Comparison of ENCODE assay signal across 14 cellular contexts in genomic region chr7:105699568-105700236, GRCh38.
DNase-seq lines count a peak whose midpoint lies in the region; TF ChIP-seq lines count a peak whose summit lies in the region.
"Had no signal": no experiment of that assay in that cellular context is flagged by ENCODE, and none has a peak within 500 bp of the region (broad histone marks: within the 10 kb centered on the region; RNA-seq: fewer than 3 reads in every experiment).

No MANE protein-coding gene starts in this region.

- DNase-seq in endodermal cell (no peak), osteoblast (ENCODE audit: insufficient read length, low spot score, missing footprints) (peak; percentile 60), neural progenitor cell (ENCODE audit: low spot score) (no peak), brain microvascular endothelial cell (no peak)
- DNase-seq in central memory CD4-positive, alpha-beta T cell: no peak
- DNase-seq: CD8-positive, alpha-beta T cell; COR-L47; DMS153; DMS79 treated with DMSO at 0.1 percent for 48 hours; EL; GOT3 had no signal

- peaks cover 33% of the 10 kb centered on the region for H3K4me1 Mint-ChIP-seq in endodermal cell
- peaks cover 10% of the 10 kb centered on the region for H3K4me1 Mint-ChIP-seq in neural progenitor cell

- H3K9ac ChIP-seq in HUES48 (ENCODE audit: low read depth, low read length) (no peak overlapping the region), endodermal cell (ENCODE audit: extremely low read depth, low read length, poor library complexity, severe bottlenecking) (no peak overlapping the region), neural progenitor cell (no peak overlapping the region)

- TF ChIP-seq CTCF in endodermal cell (conservative IDR thresholded peaks at IDR 0.05): no peak
- TF ChIP-seq CTCF in osteoblast (IDR thresholded peaks at IDR 0.05; ENCODE audit: extremely low read depth, low read depth, low read length): no peak
- TF ChIP-seq CTCF in neural progenitor cell (IDR thresholded peaks at IDR 0.05): no peak
- TF ChIP-seq CTCF in brain microvascular endothelial cell (IDR thresholded peaks at IDR 0.05; ENCODE audit: low read depth, low read length, missing control alignments): no peak

- H3K4me2 ChIP-seq in osteoblast (ENCODE audit: insufficient read depth, low read length) (no peak overlapping the region), neural progenitor cell (no peak overlapping the region)
- H3K4me2 ChIP-seq: A549 had no signal

- no peaks in the 10 kb centered on the region for H3K36me3 ChIP-seq in HUES48 (ENCODE audit: control insufficient read depth, insufficient read depth, low read length)
- no peaks in the 10 kb centered on the region for H3K36me3 ChIP-seq in endodermal cell (ENCODE audit: control insufficient read depth, insufficient read depth, low read length)
- H3K36me3 ChIP-seq in osteoblast (ENCODE audit: insufficient read depth, low read length): no peaks in the 10 kb centered on the region
- no peaks in the 10 kb centered on the region for H3K36me3 ChIP-seq in neural progenitor cell
- H3K36me3 ChIP-seq in brain microvascular endothelial cell (replicated peaks): no peaks in the 10 kb centered on the region

- H3K79me2 ChIP-seq in osteoblast (ENCODE audit: insufficient read depth, low read length): no peaks in the 10 kb centered on the region
- no peaks in the 10 kb centered on the region for H3K79me2 ChIP-seq in neural progenitor cell (ENCODE audit: low read depth)

- no peak overlapping the region for H3K4me3 Mint-ChIP-seq in endodermal cell
- no peak overlapping the region for H3K4me3 Mint-ChIP-seq in neural progenitor cell
- H3K4me3 Mint-ChIP-seq: CD14-positive monocyte; CD8-positive, alpha-beta T cell had no signal

- no peak overlapping the region for H2AFZ ChIP-seq in osteoblast (ENCODE audit: low read length)
- no peak overlapping the region for H2AFZ ChIP-seq in neural progenitor cell (replicated peaks)

- H3K27ac Mint-ChIP-seq in endodermal cell: peak overlapping the region; percentile 12
- no peak overlapping the region for H3K27ac Mint-ChIP-seq in neural progenitor cell
- H3K27ac Mint-ChIP-seq: CD14-positive monocyte; CD8-positive, alpha-beta T cell had no signal

- peaks cover 40% of the 10 kb centered on the region for H3K4me1 ChIP-seq in HUES48 (ENCODE audit: control insufficient read depth, insufficient read depth, low read length)
- H3K4me1 ChIP-seq in endodermal cell (ENCODE audit: control insufficient read depth, insufficient read depth, low read length): no peaks in the 10 kb centered on the region
- no peaks in the 10 kb centered on the region for H3K4me1 ChIP-seq in osteoblast (ENCODE audit: insufficient read depth, low read length)
- no peaks in the 10 kb centered on the region for H3K4me1 ChIP-seq in neural progenitor cell
- H3K4me1 ChIP-seq: A549 had no signal

- H3K4me3 ChIP-seq in HUES48 (ENCODE audit: low read depth, low read length): no peak overlapping the region
- H3K4me3 ChIP-seq in endodermal cell (ENCODE audit: low read length): no peak overlapping the region
- H3K4me3 ChIP-seq in osteoblast (ENCODE audit: insufficient read depth, low read length): no peak overlapping the region
- H3K4me3 ChIP-seq in neural progenitor cell: no peak overlapping the region
- H3K4me3 ChIP-seq in brain microvascular endothelial cell (ENCODE audit: low read depth, low read length): no peak overlapping the region
- H3K4me3 ChIP-seq: A549 had no signal

- H3K9me3 ChIP-seq in HUES48 (ENCODE audit: control insufficient read depth, insufficient read depth, low read length) (no peaks in the 10 kb centered on the region), endodermal cell (ENCODE audit: control insufficient read depth, low read length) (peaks cover 9% of the 10 kb centered on the region), osteoblast (ENCODE audit: low read depth, low read length) (no peaks in the 10 kb centered on the region), neural progenitor cell (ENCODE audit: low read depth) (no peaks in the 10 kb centered on the region)
- H3K9me3 ChIP-seq: A549 had no signal

- peak overlapping the region; percentile 5 for H3K27ac ChIP-seq in HUES48 (ENCODE audit: low read depth, low read length)
- H3K27ac ChIP-seq in endodermal cell (ENCODE audit: low read depth, low read length): no peak overlapping the region
- no peak overlapping the region for H3K27ac ChIP-seq in osteoblast (ENCODE audit: low read depth, low read length)
- no peak overlapping the region for H3K27ac ChIP-seq in neural progenitor cell
- H3K27ac ChIP-seq in brain microvascular endothelial cell: no peak overlapping the region
- H3K27ac ChIP-seq: A549 had no signal

- no peaks in the 10 kb centered on the region for H4K20me1 ChIP-seq in osteoblast (ENCODE audit: insufficient read depth, low read length)
- no peaks in the 10 kb centered on the region for H4K20me1 ChIP-seq in neural progenitor cell (ENCODE audit: low read depth)

- H3K9me3 Mint-ChIP-seq in endodermal cell: peaks cover 2% of the 10 kb centered on the region
- H3K9me3 Mint-ChIP-seq in neural progenitor cell: no peaks in the 10 kb centered on the region

- H3K36me3 Mint-ChIP-seq in endodermal cell (ENCODE audit: low read depth) (peaks cover 3% of the 10 kb centered on the region), neural progenitor cell (peaks cover 10% of the 10 kb centered on the region)

- H3K27me3 ChIP-seq in HUES48 (ENCODE audit: control insufficient read depth, insufficient read depth, low read length): no peaks in the 10 kb centered on the region
- H3K27me3 ChIP-seq in endodermal cell (ENCODE audit: control insufficient read depth, insufficient read depth, low read length, poor library complexity, severe bottlenecking): no peaks in the 10 kb centered on the region
- no peaks in the 10 kb centered on the region for H3K27me3 ChIP-seq in osteoblast (ENCODE audit: insufficient read depth, low read length)
- no peaks in the 10 kb centered on the region for H3K27me3 ChIP-seq in neural progenitor cell
- H3K27me3 ChIP-seq in brain microvascular endothelial cell (replicated peaks): no peaks in the 10 kb centered on the region

- no peaks in the 10 kb centered on the region for H3K27me3 Mint-ChIP-seq in endodermal cell (ENCODE audit: insufficient read depth)
- H3K27me3 Mint-ChIP-seq in neural progenitor cell (ENCODE audit: insufficient read depth, low read depth): no peaks in the 10 kb centered on the region

- H3F3A ChIP-seq in neural progenitor cell (ENCODE audit: low read depth): no peaks in the 10 kb centered on the region

- in situ Hi-C loops in brain microvascular endothelial cell (cut with HindIII; ENCODE audit: low pct_ligation_motif_present, low sequenced_read_pairs): no loop called here

- 96 to 100% methylated on average over 5 to 8 of the region's 8 CpGs for WGBS in endodermal cell (ENCODE audit: insufficient coverage in 1 of 2, insufficient read length in 1 of 2), 2 experiments
